Comparison of ENCODE assay signal across 8 cellular contexts in the genomic region with DNA sequence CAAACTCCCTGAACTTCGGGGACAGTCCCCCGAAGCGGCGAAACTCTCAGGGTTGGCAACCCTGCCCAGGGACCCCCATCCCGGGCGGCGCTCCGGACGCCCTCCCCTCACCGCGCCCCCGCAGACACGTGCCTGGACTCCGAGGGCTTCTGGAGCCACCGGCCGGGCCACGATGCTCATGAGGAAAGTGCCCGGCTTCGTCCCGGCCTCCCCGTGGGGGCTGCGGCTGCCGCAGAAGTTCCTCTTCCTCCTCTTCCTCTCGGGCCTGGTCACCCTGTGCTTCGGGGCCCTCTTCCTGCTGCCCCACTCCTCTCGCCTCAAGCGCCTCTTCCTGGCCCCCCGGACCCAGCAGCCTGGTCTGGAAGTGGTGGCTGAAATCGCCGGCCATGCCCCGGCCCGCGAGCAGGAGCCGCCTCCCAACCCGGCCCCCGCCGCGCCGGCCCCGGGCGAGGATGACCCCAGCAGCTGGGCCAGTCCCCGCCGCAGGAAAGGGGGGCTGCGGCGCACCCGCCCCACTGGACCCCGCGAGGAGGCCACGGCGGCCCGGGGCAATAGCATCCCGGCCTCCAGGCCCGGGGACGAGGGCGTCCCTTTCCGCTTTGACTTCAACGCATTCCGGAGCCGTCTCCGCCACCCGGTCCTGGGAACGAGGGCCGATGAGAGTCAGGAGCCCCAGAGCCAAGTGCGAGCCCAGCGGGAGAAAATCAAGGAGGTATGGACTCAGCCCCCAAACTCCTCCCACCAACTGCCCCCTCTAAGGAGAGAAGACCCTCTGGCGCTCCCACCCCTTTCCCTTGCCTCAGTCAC. TPM values are rescaled to one million over a fixed set of nuclear protein-coding genes. Genes with fewer than 3 reads are reported as not detected.
DNase-seq lines count a peak whose midpoint lies in the region; ATAC-seq and TF ChIP-seq lines count a peak whose summit lies in the region.

No MANE protein-coding gene starts in this region.

- H3K4me1 Mint-ChIP-seq in brain (peaks cover 53% of the 10 kb centered on the region), type B pancreatic cell (ENCODE audit: unreplicated experiment) (peaks cover 19% of the 10 kb centered on the region)

- TF ChIP-seq CTCF in AG04450 (IDR thresholded peaks at IDR 0.05; ENCODE audit: low read depth, low read length) (no peak), brain (conservative IDR thresholded peaks at IDR 0.05) (no peak), lower leg skin (IDR thresholded peaks at IDR 0.05) (no peak), type B pancreatic cell (conservative IDR thresholded peaks at IDR 0.05) (no peak), foreskin keratinocyte (conservative IDR thresholded peaks at IDR 0.05) (no peak)

- H3K4me3 Mint-ChIP-seq in brain (peak overlapping the region; percentile 84 to 93 (median 87)), type B pancreatic cell (peak overlapping the region; percentile 88)

- ATAC-seq in foreskin keratinocyte (no peak), HG02884 (IDR thresholded peaks at IDR 0.05; ENCODE audit: unreplicated experiment) (no peak)

- DNase-seq in AG04450 (ENCODE audit: low read depth, low spot score) (no peak), lower leg skin (ENCODE audit: low spot score in 2 of 2) (peak in 1 of 2 donors; percentile 87), type B pancreatic cell (ENCODE audit: extremely low spot score, unreplicated experiment) (no peak), foreskin keratinocyte (no peak)
- DNase-seq in stimulated activated CD4-positive, alpha-beta T cell treated with anti-CD3 and anti-CD28 coated beads, Interleukin-12 subunit alpha, Interleukin-12 subunit beta, amount 100 ng/mL, for 4 hours: no peak

- TF ChIP-seq RAD21 in Ishikawa (IDR thresholded peaks at IDR 0.05; ENCODE audit: low read depth): no peak

- H3K9me3 Mint-ChIP-seq in brain: no peaks in the 10 kb centered on the region
- H3K9me3 Mint-ChIP-seq in type B pancreatic cell: no peaks in the 10 kb centered on the region

- H3K4me3 ChIP-seq in AG04450 (ENCODE audit: low read depth, low read length) (peak overlapping the region; percentile 58), lower leg skin (ENCODE audit: low read depth, poor library complexity, severe bottlenecking) (peak overlapping the region; percentile 14)

- H3K27me3 ChIP-seq in AG04450 (ENCODE audit: control insufficient read depth, insufficient read depth, low read length): peaks cover 30% of the 10 kb centered on the region
- H3K27me3 ChIP-seq in foreskin keratinocyte: peaks cover 93% of the 10 kb centered on the region

- peaks cover 5% of the 10 kb centered on the region for H3K27me3 Mint-ChIP-seq in brain
- H3K27me3 Mint-ChIP-seq in type B pancreatic cell: peaks cover 65% of the 10 kb centered on the region

- POLR2A ChIA-PET in AG04450 (lab: Yijun Ruan, JAX): no interaction called here

- no peak for TF ChIP-seq EP300 in Ishikawa (IDR thresholded peaks at IDR 0.05; ENCODE audit: borderline replicate concordance)

- H3K27ac ChIP-seq in AG04450 (ENCODE audit: low read depth, low read length): no peak overlapping the region
- H3K27ac ChIP-seq in foreskin keratinocyte: no peak overlapping the region

- TF ChIP-seq POLR2A in lower leg skin (IDR thresholded peaks at IDR 0.05): no peak

- CTCF ChIA-PET in AG04450 (lab: Charles Lee): interaction anchor here (0.8 to 2.1 kb wide), 8 partner anchors 10 to 183 kb away, joined by 3 to 10 read pairs (median 4); no protein-coding TSS in a partner anchor

- no peaks in the 10 kb centered on the region; the same call in 1 of the 2 replicates for H3K9me3 ChIP-seq in AG04450 (ENCODE audit: control insufficient read depth, insufficient read depth, low read length)

- intact Hi-C loops in lower leg skin (cut with DNase I; ENCODE audit: low total_unique reads): loop anchor here (5.0 kb wide), 1 partner anchor 179 kb away; no protein-coding TSS in a partner anchor

- no peaks in the 10 kb centered on the region for H3K4me1 ChIP-seq in foreskin keratinocyte

- H3K36me3 Mint-ChIP-seq in brain (no peaks in the 10 kb centered on the region), type B pancreatic cell (no peaks in the 10 kb centered on the region)

- WGBS in lower leg skin, 2 donors: 7 to 15% methylated on average over 25 to 46 of the region's 66 CpGs

- H3K27ac Mint-ChIP-seq in brain (peak overlapping the region; percentile 72 to 91 (median 86)), type B pancreatic cell (peak overlapping the region; percentile 52)

TF ChIP-seq in Ishikawa, 13 proteins besides CTCF, POLR2A, EP300 and RAD21:
- TF ChIP-seq, protein P1, sequence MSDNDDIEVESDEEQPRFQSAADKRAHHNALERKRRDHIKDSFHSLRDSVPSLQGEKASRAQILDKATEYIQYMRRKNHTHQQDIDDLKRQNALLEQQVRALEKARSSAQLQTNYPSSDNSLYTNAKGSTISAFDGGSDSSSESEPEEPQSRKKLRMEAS (IDR thresholded peaks at IDR 0.05): peak; percentile 53
- no peak for TF ChIP-seq FOXM1 (IDR thresholded peaks at IDR 0.05; ENCODE audit: borderline replicate concordance, low read depth)

RNA-seq across cellular contexts. Expression of a gene that starts 1.2 kb away (rescaled TPM):
- 16.9 TPM in 2 replicates for polyA plus RNA-seq in AG04450 (2011; rRNA removed)
- polyA minus RNA-seq in AG04450 (2011; rRNA and poly(A)+ RNA removed): 12.7 and 17.1 TPM in 2 replicates
- 56.4 TPM for polyA plus RNA-seq in brain (ENCODE audit: insufficient read depth, low read depth, low replicate concordance)
- total RNA-seq in lower leg skin: 1 to 10 TPM; 5.9 to 7.3 (median 6.6) TPM
- 6.4 and 9.1 TPM in 2 replicates for total RNA-seq in type B pancreatic cell (ENCODE audit: low replicate concordance)
- 0.07 TPM in 2 replicates for total RNA-seq in foreskin keratinocyte
- polyA plus RNA-seq in foreskin keratinocyte: 0.03 and 0.08 TPM in 2 replicates
